ENCODE assay signal across 10 cellular contexts in genomic region chr1:180157108-180157507, GRCh38. TPM values are rescaled to one million over a fixed set of nuclear protein-coding genes. Genes with fewer than 3 reads are reported as not detected.
DNase-seq lines count a peak whose midpoint lies in the region; ATAC-seq and TF ChIP-seq lines count a peak whose summit lies in the region.
"Had no signal": no experiment of that assay in that cellular context is flagged by ENCODE, and none has a peak within 500 bp of the region (broad histone marks: within the 10 kb centered on the region; RNA-seq: fewer than 3 reads in every experiment).

No MANE protein-coding gene starts in this region.

- peaks cover 22 to 84% of the 10 kb centered on the region in 2 experiments for H3K79me1 ChIP-seq in IMR-90 (ENCODE audit: low read depth in 1 of 2, low read length in 2 of 2)

- H4K91ac ChIP-seq in IMR-90 (ENCODE audit: insufficient read depth, low read depth, low read length), result peak overlapping the region; percentile 78; the same call in 1 of the 2 replicates

- in situ Hi-C loops in IMR-90 (cut with MboI; ENCODE audit: low sequenced_read_pairs), result loop anchor here (5.0 to 25.0 kb wide), 2 partner anchors 65 to 445 kb away; no protein-coding TSS in a partner anchor
- in situ Hi-C loops in brain microvascular endothelial cell (cut with HindIII; ENCODE audit: low pct_ligation_motif_present, low sequenced_read_pairs), result no loop called here

- H4K20me1 ChIP-seq in IMR-90 (ENCODE audit: insufficient read depth, low read length), result peaks cover 73% of the 10 kb centered on the region

- peak overlapping the region; percentile 67 for H3K23ac ChIP-seq in IMR-90 (ENCODE audit: low read depth, low read length)

- TF ChIP-seq RAD21 in IMR-90 (IDR thresholded peaks at IDR 0.05; ENCODE audit: low read length), result no peak

- no peak overlapping the region for H3K4me3 Mint-ChIP-seq in activated CD8-positive, alpha-beta T cell treated with anti-CD3 and anti-CD28 coated beads for 36 hours

- TF ChIP-seq POLR2A in IMR-90 (IDR thresholded peaks at IDR 0.05; ENCODE audit: low read depth, low read length), result no peak
- TF ChIP-seq POLR2A in thyroid gland (IDR thresholded peaks at IDR 0.05), result no peak

- H2AFZ ChIP-seq in IMR-90 (replicated peaks; ENCODE audit: low read length, poor library complexity), result peak overlapping the region; percentile 11

- peak overlapping the region; percentile 94 for H3K4ac ChIP-seq in IMR-90 (ENCODE audit: low read depth, low read length)

- no peaks in the 10 kb centered on the region for H3K9me3 ChIP-seq in IMR-90 (ENCODE audit: control insufficient read depth, insufficient read depth, low read length)
- H3K9me3 ChIP-seq in mesodermal cell (ENCODE audit: control insufficient read depth, low read length), result no peaks in the 10 kb centered on the region
- no peaks in the 10 kb centered on the region for H3K9me3 ChIP-seq in thyroid gland

- no peaks in the 10 kb centered on the region for H3K27me3 Mint-ChIP-seq in activated CD8-positive, alpha-beta T cell treated with anti-CD3 and anti-CD28 coated beads for 36 hours
- H3K27me3 Mint-ChIP-seq: activated CD4-positive, alpha-beta T cell treated with anti-CD3 and anti-CD28 coated beads, Interleukin-2, amount 10 ng/mL, durations not matched to agents 24 days and 14 days had no signal

- H3K36me3 ChIP-seq in IMR-90 (ENCODE audit: control insufficient read depth, insufficient read depth, low read length) (peaks cover 35% of the 10 kb centered on the region), brain microvascular endothelial cell (replicated peaks) (no peaks in the 10 kb centered on the region), mesodermal cell (ENCODE audit: control insufficient read depth, insufficient read depth, low read length) (peaks cover 6% of the 10 kb centered on the region), thyroid gland (no peaks in the 10 kb centered on the region)

- H4K8ac ChIP-seq in IMR-90 (ENCODE audit: low read depth in 2 of 2, low read length in 2 of 2), result peak overlapping the region in 1 of 2 experiments; percentile 68; a peak in 2 of 4 replicates

- peak overlapping the region; percentile 92 for H2BK5ac ChIP-seq in IMR-90 (ENCODE audit: low read depth, low read length, poor library complexity, severe bottlenecking)

- no peak overlapping the region for H2BK15ac ChIP-seq in IMR-90 (ENCODE audit: low read depth, low read length)

- peak; percentile 3; the same call in 1 of the 2 replicates for ATAC-seq in IMR-90 (ENCODE audit: low read depth)
- no peak for ATAC-seq in activated CD8-positive, alpha-beta T cell treated with anti-CD3 and anti-CD28 coated beads for 36 hours
- ATAC-seq in foreskin keratinocyte, result no peak

- H3K9ac ChIP-seq in IMR-90 (ENCODE audit: low read depth, low read length), result peak overlapping the region; percentile 99

- intact Hi-C loops in IMR-90 (cut with micrococcal nuclease) (loop anchor here (1.0 to 10.0 kb wide), 5 partner anchors 75 to 452 kb away; partner anchors contain the start of genes CEP350 and TOR1AIP1), thyroid gland (cut with DNase I) (no loop called here)
- intact Hi-C loops in activated CD8-positive, alpha-beta T cell treated with anti-CD3 and anti-CD28 coated beads for 36 hours (cut with micrococcal nuclease), result no loop called here

- no peak for TF ChIP-seq CTCF in IMR-90 (conservative IDR thresholded peaks at IDR 0.05; ENCODE audit: low read depth, low read length)
- no peak for TF ChIP-seq CTCF in brain microvascular endothelial cell (IDR thresholded peaks at IDR 0.05; ENCODE audit: low read depth, low read length, missing control alignments)
- TF ChIP-seq CTCF in activated CD8-positive, alpha-beta T cell treated with anti-CD3 and anti-CD28 coated beads for 36 hours (IDR thresholded peaks at IDR 0.05), result no peak
- TF ChIP-seq CTCF in foreskin keratinocyte (conservative IDR thresholded peaks at IDR 0.05), result no peak
- no peak for TF ChIP-seq CTCF in thyroid gland (IDR thresholded peaks at IDR 0.05)

- H3K9me1 ChIP-seq in IMR-90 (ENCODE audit: insufficient read depth, low read length), result peaks cover 40% of the 10 kb centered on the region

- peak overlapping the region; percentile 67 for H2AK5ac ChIP-seq in IMR-90 (ENCODE audit: low read depth, low read length)

- POLR2A ChIA-PET in IMR-90 (lab: Charles Lee; ENCODE audit: unreplicated experiment), result interaction anchor here (0.5 kb wide), 1 partner anchor 153 kb away, joined by 7 read pairs; no protein-coding TSS in a partner anchor
- POLR2A ChIA-PET in activated CD8-positive, alpha-beta T cell treated with anti-CD3 and anti-CD28 coated beads for 36 hours (lab: Charles Lee), result interaction anchor here (0.9 to 5.8 kb wide), 2 partner anchors 11 to 79 kb away, joined by 3 to 28 read pairs; no protein-coding TSS in a partner anchor

- CTCF ChIA-PET in IMR-90 (lab: Yijun Ruan, JAX), result interaction anchor here (0.9 kb wide), 1 partner anchor 92 kb away, joined by 3 read pairs; no protein-coding TSS in a partner anchor
- CTCF ChIA-PET in activated CD8-positive, alpha-beta T cell treated with anti-CD3 and anti-CD28 coated beads for 36 hours (lab: Charles Lee), result interaction anchor here (0.9 to 2.2 kb wide), 2 partner anchors 22 to 342 kb away, joined by 3 to 11 read pairs; no protein-coding TSS in a partner anchor

- peak overlapping the region; percentile 49 for H3K56ac ChIP-seq in IMR-90 (ENCODE audit: extremely low read depth, insufficient read depth, low read length)

- peak; percentile 60 for DNase-seq in AG08395 (ENCODE audit: low spot score)
- peak; percentile 65 for DNase-seq in IMR-90
- peak; percentile 56 for DNase-seq in brain microvascular endothelial cell
- DNase-seq in activated CD8-positive, alpha-beta T cell treated with anti-CD3 and anti-CD28 coated beads for 36 hours, result no peak
- DNase-seq in foreskin keratinocyte, result no peak
- no peak for DNase-seq in NCI-H1048 (lab: John Stamatoyannopoulos, UW)
- no peak for DNase-seq in thyroid gland
- DNase-seq: activated CD4-positive, alpha-beta T cell treated with anti-CD3 and anti-CD28 coated beads, Interleukin-2, amount 10 ng/mL, durations not matched to agents 24 days and 14 days; RPMI8226 had no signal

- peak overlapping the region; percentile 2; the same call in 1 of the 2 replicates for H2BK20ac ChIP-seq in IMR-90 (ENCODE audit: low read depth, low read length)

- WGBS in IMR-90 (ENCODE audit: extremely low coverage in 2 of 2, insufficient read length in 1 of 2), 2 experiments, result 72% methylated on average over 2 of the region's 4 CpGs; no CpG with 5 or more reads in 1 of the 2 experiments
- 81 to 85% methylated on average over 4 of the region's 4 CpGs for WGBS in mesodermal cell (ENCODE audit: insufficient coverage in 2 of 2), 2 experiments
- WGBS in thyroid gland, 2 donors, result 90 to 97% methylated on average over 4 of the region's 4 CpGs

- H2AK9ac ChIP-seq in IMR-90 (replicated peaks; ENCODE audit: low read depth, low read length, poor library complexity), result peak overlapping the region; percentile 66

- H3K14ac ChIP-seq in IMR-90 (replicated peaks; ENCODE audit: low read depth, low read length), result peak overlapping the region; percentile 19

- no peaks in the 10 kb centered on the region for H3K9me3 Mint-ChIP-seq in activated CD8-positive, alpha-beta T cell treated with anti-CD3 and anti-CD28 coated beads for 36 hours
- H3K9me3 Mint-ChIP-seq: activated CD4-positive, alpha-beta T cell treated with anti-CD3 and anti-CD28 coated beads, Interleukin-2, amount 10 ng/mL, durations not matched to agents 24 days and 14 days had no signal

- H3K27ac Mint-ChIP-seq in activated CD8-positive, alpha-beta T cell treated with anti-CD3 and anti-CD28 coated beads for 36 hours, result no peak overlapping the region
- H3K27ac Mint-ChIP-seq: activated CD4-positive, alpha-beta T cell treated with anti-CD3 and anti-CD28 coated beads, Interleukin-2, amount 10 ng/mL, durations not matched to agents 24 days and 14 days had no signal

- dilution Hi-C loops in IMR-90 (cut with HindIII; ENCODE audit: low sequenced_read_pairs, unreplicated experiment), result loop anchor here (25.0 kb wide), 1 partner anchor 120 kb away; no protein-coding TSS in a partner anchor

- peak overlapping the region; percentile 3 for H2BK120ac ChIP-seq in IMR-90 (ENCODE audit: low read depth, low read length)

- no peak overlapping the region for H4K5ac ChIP-seq in IMR-90 (ENCODE audit: low read depth, low read length)

- H3K18ac ChIP-seq in IMR-90 (ENCODE audit: low read depth, low read length), result peak overlapping the region; percentile 87

- H3K4me2 ChIP-seq in IMR-90 (ENCODE audit: low read depth, low read length), result peak overlapping the region; percentile 96

- peaks cover 3% of the 10 kb centered on the region for H3K36me3 Mint-ChIP-seq in activated CD8-positive, alpha-beta T cell treated with anti-CD3 and anti-CD28 coated beads for 36 hours (ENCODE audit: low read depth)

- peaks cover 20% of the 10 kb centered on the region for H3K4me1 ChIP-seq in IMR-90 (ENCODE audit: control insufficient read depth, insufficient read depth, low read length)
- peaks cover 21% of the 10 kb centered on the region for H3K4me1 ChIP-seq in mesodermal cell (ENCODE audit: control insufficient read depth, insufficient read depth, low read length, poor library complexity, severe bottlenecking)
- H3K4me1 ChIP-seq in foreskin keratinocyte, result peaks cover 10% of the 10 kb centered on the region
- H3K4me1 ChIP-seq in thyroid gland, result peaks cover 0 to 12% of the 10 kb centered on the region in 2 donors

- H3K4me3 ChIP-seq in IMR-90 (ENCODE audit: insufficient read depth, low read depth, low read length) (peak overlapping the region; percentile 94), brain microvascular endothelial cell (ENCODE audit: low read depth, low read length) (no peak overlapping the region), mesodermal cell (ENCODE audit: extremely low read depth, insufficient read depth, low read length, poor library complexity, severe bottlenecking) (no peak overlapping the region), thyroid gland (replicated peaks in 1 of 3) (no peak overlapping the region)

- peak overlapping the region; percentile 99 for H3K27ac ChIP-seq in IMR-90 (ENCODE audit: insufficient read depth, low read length)
- H3K27ac ChIP-seq in brain microvascular endothelial cell, result peak overlapping the region; percentile 48
- H3K27ac ChIP-seq in mesodermal cell (ENCODE audit: low read depth, low read length, severe bottlenecking), result peak overlapping the region; percentile 76
- H3K27ac ChIP-seq in foreskin keratinocyte, result no peak overlapping the region
- no peak overlapping the region for H3K27ac ChIP-seq in thyroid gland

- H3K27me3 ChIP-seq in IMR-90 (ENCODE audit: control insufficient read depth, insufficient read depth, low read length), result no peaks in the 10 kb centered on the region
- no peaks in the 10 kb centered on the region for H3K27me3 ChIP-seq in brain microvascular endothelial cell (replicated peaks)
- H3K27me3 ChIP-seq in foreskin keratinocyte, result no peaks in the 10 kb centered on the region
- no peaks in the 10 kb centered on the region for H3K27me3 ChIP-seq in thyroid gland

- no TSS peak for BruUV-seq in IMR-90 (replicated peaks; lab: Mats Ljungman, UMichigan)

- H3K4me1 Mint-ChIP-seq in activated CD8-positive, alpha-beta T cell treated with anti-CD3 and anti-CD28 coated beads for 36 hours (ENCODE audit: low read depth), result peaks cover 33% of the 10 kb centered on the region

RNA-seq across cellular contexts. Expression of gene QSOX1, which starts 2.4 kb away (rescaled TPM):
- total RNA-seq in IMR-90 (2012; rRNA removed), result 93.3 and 102 TPM in 2 replicates
- 765 and 791 TPM in 2 replicates for polyA plus RNA-seq in IMR-90 (2012; rRNA removed)
- polyA plus RNA-seq in IMR-90 (2012; cell fraction: cytosol; rRNA removed), result 1,392 and 1,573 TPM in 2 replicates
- polyA plus RNA-seq in IMR-90 (2012; cell fraction: nucleus; rRNA removed; ENCODE audit: low replicate concordance), result 755 and 1,109 TPM in 2 replicates
- 79.4 TPM for polyA plus RNA-seq in mesodermal cell (2013, experiment 1 of 2)
- 65.6 TPM for polyA plus RNA-seq in mesodermal cell (2013, experiment 2 of 2)
- total RNA-seq in activated CD8-positive, alpha-beta T cell treated with anti-CD3 and anti-CD28 coated beads for 36 hours, result 10 to 100 TPM; 32.2 to 33.9 TPM
- total RNA-seq in foreskin keratinocyte, result 92.7 and 93.7 TPM in 2 replicates
- polyA plus RNA-seq in foreskin keratinocyte, result 103 and 107 TPM in 2 replicates
- 10 to 100 TPM; 19.6 to 45.2 (median 28.4) TPM for total RNA-seq in thyroid gland

Comparison
In these comparisons a context has a peak if more than half of its experiments do, and no peak if none do; other contexts are left out.
1. DNase-seq: peak in AG08395 (single experiment), IMR-90 (single experiment) and brain microvascular endothelial cell (single experiment); none in activated CD8-positive, alpha-beta T cell treated with anti-CD3 and anti-CD28 coated beads for 36 hours (single experiment), foreskin keratinocyte (0 of 2), NCI-H1048 (single experiment) and thyroid gland (0 of 2).
2. H3K27ac ChIP-seq: peak in IMR-90 (single experiment), brain microvascular endothelial cell (single experiment) and mesodermal cell (single experiment); none in foreskin keratinocyte (single experiment) and thyroid gland (0 of 3).